15 cellular contexts compared by ENCODE assay signal in the genomic region with DNA sequence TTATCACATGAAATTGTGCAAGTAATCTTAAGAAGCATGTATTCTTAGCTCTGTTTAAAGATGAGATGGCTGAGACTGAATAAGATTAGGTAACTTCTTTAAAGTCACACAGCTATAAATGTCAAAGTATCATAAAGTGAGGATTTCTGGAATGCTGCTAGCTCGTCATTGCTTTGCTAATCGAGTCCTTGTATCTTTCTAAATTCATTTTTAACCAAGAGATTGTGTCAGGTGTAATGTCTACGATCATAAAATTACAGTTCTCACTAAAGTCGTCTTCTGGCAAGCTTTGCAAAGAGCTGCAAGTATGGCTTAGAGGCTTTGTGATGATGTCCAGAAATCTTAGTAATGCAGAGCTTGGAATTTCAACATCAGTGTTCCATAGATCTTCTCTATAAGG.
DNase-seq lines count a peak whose midpoint lies in the region; TF ChIP-seq lines count a peak whose summit lies in the region.
"Had no signal": no experiment of that assay in that cellular context is flagged by ENCODE, and none has a peak within 500 bp of the region (broad histone marks: within the 10 kb centered on the region; RNA-seq: fewer than 3 reads in every experiment).

No MANE protein-coding gene starts in this region.

- no peak for TF ChIP-seq POLR2A in sigmoid colon (IDR thresholded peaks at IDR 0.05)

- DNase-seq in BJ (ENCODE audit: low read depth), result peak; percentile 37
- DNase-seq in GM04504 (ENCODE audit: low read depth), result peak; percentile 6
- DNase-seq in fibroblast of villous mesenchyme (ENCODE audit: low read depth), result peak; percentile 98
- DNase-seq in sigmoid colon, result no peak
- DNase-seq in activated gamma-delta T cell (lab: John Stamatoyannopoulos, UW), result no peak
- no peak for DNase-seq in activated CD4-positive, alpha-beta T cell treated with anti-CD3 and anti-CD28 coated beads, Interleukin-2, amount 50 U/mL, for 48 hours
- DNase-seq in DMS79 (lab: John Stamatoyannopoulos, UW), result no peak
- DNase-seq in GM19238 (ENCODE audit: insufficient read length, low spot score), result no peak
- DNase-seq: ACHN; CD4-positive, alpha-beta memory T cell; DMS153; DND-41; GM23248 had no signal

- 15 to 61% methylated on average over 4 of the region's 4 CpGs for WGBS in sigmoid colon, 2 donors

- peak overlapping the region in 3 of 4 donors; percentile 26 to 51 (median 51) for H3K27ac ChIP-seq in sigmoid colon
- H3K27ac ChIP-seq: C4-2B, GM23248 had no signal

- no peak for TF ChIP-seq EP300 in sigmoid colon (IDR thresholded peaks at IDR 0.05)

- POLR2A ChIA-PET in BJ (lab: Charles Lee), result interaction anchor here (0.6 to 0.7 kb wide), 2 partner anchors 19 to 568 kb away, joined by 4 read pairs; no protein-coding TSS in a partner anchor

- H3K36me3 ChIP-seq in BJ (ENCODE audit: control insufficient read depth, insufficient read depth, low read length) (no peaks in the 10 kb centered on the region), sigmoid colon (no peaks in the 10 kb centered on the region)

- peaks cover 0 to 43% (median 37%) of the 10 kb centered on the region in 4 donors for H3K4me1 ChIP-seq in sigmoid colon

- H3K27me3 ChIP-seq in BJ (ENCODE audit: control insufficient read depth, insufficient read depth, low read length), result no peaks in the 10 kb centered on the region; the same call in 1 of the 2 replicates
- H3K27me3 ChIP-seq in sigmoid colon, result no peaks in the 10 kb centered on the region

- no peak for TF ChIP-seq CTCF in BJ (IDR thresholded peaks at IDR 0.05; ENCODE audit: insufficient read depth, low read depth, low read length)
- no peak for TF ChIP-seq CTCF in fibroblast of villous mesenchyme (IDR thresholded peaks at IDR 0.05; ENCODE audit: insufficient read depth, low read depth, low read length)
- no peak for TF ChIP-seq CTCF in sigmoid colon (IDR thresholded peaks at IDR 0.05)

- no peaks in the 10 kb centered on the region for H3K9me3 ChIP-seq in sigmoid colon

- no peak overlapping the region for H3K4me3 ChIP-seq in BJ (ENCODE audit: low read depth, low read length)
- H3K4me3 ChIP-seq in fibroblast of villous mesenchyme (ENCODE audit: low read depth, low read length), result no peak overlapping the region
- no peak overlapping the region for H3K4me3 ChIP-seq in sigmoid colon
- H3K4me3 ChIP-seq: GM23248, K562 had no signal

- intact Hi-C loops in sigmoid colon (cut with DNase I), result no loop called here

- CTCF ChIA-PET in BJ (lab: Yijun Ruan, JAX), result interaction anchor here (0.9 to 1.9 kb wide), 3 partner anchors 12 to 55 kb away, joined by 3 to 8 read pairs (median 4); no protein-coding TSS in a partner anchor

Comparison
In these comparisons a context has a peak if more than half of its experiments do, and no peak if none do; other contexts are left out.
1. DNase-seq: peak in BJ (single experiment), GM04504 (single experiment) and fibroblast of villous mesenchyme (single experiment); none in sigmoid colon (single experiment), activated gamma-delta T cell (single experiment), activated CD4-positive, alpha-beta T cell treated with anti-CD3 and anti-CD28 coated beads, Interleukin-2, amount 50 U/mL, for 48 hours (0 of 2), DMS79 (single experiment) and GM19238 (single experiment).